In the genomic region with DNA sequence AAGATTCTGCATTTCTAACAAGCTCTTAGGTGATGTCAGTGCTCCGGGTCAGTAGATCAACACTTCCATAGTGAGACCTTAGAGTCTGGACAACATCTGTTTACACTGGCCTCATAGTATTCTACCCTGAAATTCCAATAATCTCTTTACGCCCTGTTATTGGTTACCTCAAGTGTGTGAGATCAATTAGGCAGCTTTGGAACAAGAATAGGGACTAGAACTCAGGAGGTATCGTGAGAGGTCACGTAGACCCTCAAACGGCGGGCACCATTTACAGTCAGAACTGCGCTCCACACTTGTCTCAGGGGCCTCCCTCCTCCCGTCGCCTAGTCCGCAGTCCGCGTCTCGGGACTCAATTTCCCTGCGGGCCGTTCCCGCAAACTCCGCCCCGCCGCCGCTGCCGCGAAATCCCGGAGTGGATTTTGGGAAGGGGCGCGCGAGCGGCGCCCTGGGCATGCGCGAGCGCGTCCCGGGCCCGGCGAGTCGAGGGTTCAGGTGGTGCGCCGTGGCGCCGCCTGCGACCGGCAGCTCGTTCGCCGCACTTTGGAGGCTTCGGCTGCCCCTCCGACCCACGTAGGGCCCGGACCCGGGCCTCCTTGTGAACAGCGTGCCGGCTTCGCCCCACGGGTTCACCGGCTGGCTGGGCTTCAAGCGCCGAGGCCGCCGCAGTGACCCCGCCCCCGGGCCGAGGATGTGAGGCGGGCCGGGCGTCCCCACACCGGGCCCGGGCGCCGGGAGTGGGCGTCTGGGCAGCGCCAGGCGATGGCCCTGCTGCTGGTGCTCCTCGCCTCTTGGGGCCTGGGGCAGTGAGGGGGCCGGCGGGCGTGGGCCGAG, we compare ENCODE assay signal across 8 cellular contexts. TPM values are rescaled to one million over a fixed set of nuclear protein-coding genes. Genes with fewer than 3 reads are reported as not detected.
DNase-seq lines count a peak whose midpoint lies in the region; ATAC-seq lines count a peak whose summit lies in the region.

A gene with protein sequence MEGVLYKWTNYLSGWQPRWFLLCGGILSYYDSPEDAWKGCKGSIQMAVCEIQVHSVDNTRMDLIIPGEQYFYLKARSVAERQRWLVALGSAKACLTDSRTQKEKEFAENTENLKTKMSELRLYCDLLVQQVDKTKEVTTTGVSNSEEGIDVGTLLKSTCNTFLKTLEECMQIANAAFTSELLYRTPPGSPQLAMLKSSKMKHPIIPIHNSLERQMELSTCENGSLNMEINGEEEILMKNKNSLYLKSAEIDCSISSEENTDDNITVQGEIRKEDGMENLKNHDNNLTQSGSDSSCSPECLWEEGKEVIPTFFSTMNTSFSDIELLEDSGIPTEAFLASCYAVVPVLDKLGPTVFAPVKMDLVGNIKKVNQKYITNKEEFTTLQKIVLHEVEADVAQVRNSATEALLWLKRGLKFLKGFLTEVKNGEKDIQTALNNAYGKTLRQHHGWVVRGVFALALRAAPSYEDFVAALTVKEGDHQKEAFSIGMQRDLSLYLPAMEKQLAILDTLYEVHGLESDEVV (plus strand): TSS at position 498 of the 834 bp plus-strand sequence. CDS start 351 bp downstream, outside the sequence.

- peak within 1 kb of the TSS; percentile 80 for H3K4me3 ChIP-seq in HUES6 (ENCODE audit: low read depth, low read length)
- H3K4me3 ChIP-seq in muscle layer of duodenum (ENCODE audit: low read depth in 1 of 2, low read length in 2 of 2): peak within 1 kb of the TSS; percentile 92 to 97

- no peaks in the 10 kb centered on the region for H3K27me3 ChIP-seq in HUES6 (ENCODE audit: control insufficient read depth, insufficient read depth, low read length)
- H3K27me3 ChIP-seq in muscle layer of duodenum (ENCODE audit: low read depth, low read length): no peaks in the 10 kb centered on the region

- peak; percentile 38 for ATAC-seq in GM21447 (IDR thresholded peaks at IDR 0.05; ENCODE audit: unreplicated experiment)
- peak; percentile 56 to 64 for ATAC-seq in activated T-cell treated with anti-CD3 and anti-CD28 coated beads, Interleukin-2, amount 50 U/mL, for 4 hours
- ATAC-seq in esophagus mucosa: peak; percentile 71

- H3K27me3 Mint-ChIP-seq in activated T-cell treated with anti-CD3 and anti-CD28 coated beads, Interleukin-2, amount 50 U/mL, for 4 hours (ENCODE audit: low read depth): no peaks in the 10 kb centered on the region

- H3K36me3 ChIP-seq in HUES6 (ENCODE audit: control insufficient read depth, insufficient read depth, low read length): 0 out of 2 replicates have a peak, but pooled peaks cover 4% of the 10 kb centered on the region
- no peaks in the 10 kb centered on the region for H3K36me3 ChIP-seq in muscle layer of duodenum (ENCODE audit: control insufficient read depth in 1 of 2, insufficient read depth in 2 of 2, low read length in 2 of 2)

- H3K4me1 ChIP-seq in HUES6 (ENCODE audit: control insufficient read depth, insufficient read depth, low read length) (peaks cover 27% of the 10 kb centered on the region), muscle layer of duodenum (ENCODE audit: control insufficient read depth in 1 of 2, insufficient read depth in 2 of 2, low read length in 2 of 2) (peaks cover 10 to 40% of the 10 kb centered on the region in 2 donors)

- peaks cover 30% of the 10 kb centered on the region for H3K4me1 Mint-ChIP-seq in activated T-cell treated with anti-CD3 and anti-CD28 coated beads, Interleukin-2, amount 50 U/mL, for 4 hours (ENCODE audit: low read depth)

- DNase-seq in DMS114 treated with DMSO at 0.1 percent for 48 hours (lab: John Stamatoyannopoulos, UW; ENCODE audit: unreplicated experiment): peak; percentile 76
- peak; percentile 87 for DNase-seq in OCI-M1 (lab: John Stamatoyannopoulos, UW)
- DNase-seq in activated T-cell treated with anti-CD3 and anti-CD28 coated beads, Interleukin-2, amount 50 U/mL, for 4 hours: peak; percentile 82
- DNase-seq in stimulated activated CD8-positive, alpha-beta memory T cell treated with anti-CD3 and anti-CD28 coated beads, Interleukin-7, amount 100 ng/mL, for 1 hour (ENCODE audit: low read depth in 2 of 2): peak; percentile 79 to 85

- H3K4me3 Mint-ChIP-seq in activated T-cell treated with anti-CD3 and anti-CD28 coated beads, Interleukin-2, amount 50 U/mL, for 4 hours: peak within 1 kb of the TSS; percentile 93

- peak within 1 kb of the TSS; percentile 76 for H3K9ac ChIP-seq in HUES6 (ENCODE audit: low read length)

- H3K36me3 Mint-ChIP-seq in activated T-cell treated with anti-CD3 and anti-CD28 coated beads, Interleukin-2, amount 50 U/mL, for 4 hours (ENCODE audit: insufficient read depth): no peaks in the 10 kb centered on the region

- H3K9me3 ChIP-seq in HUES6 (ENCODE audit: control insufficient read depth, insufficient read depth, low read depth, low read length) (no peaks in the 10 kb centered on the region), muscle layer of duodenum (ENCODE audit: control insufficient read depth in 1 of 2, low read length in 2 of 2) (no peaks in the 10 kb centered on the region)

- no peaks in the 10 kb centered on the region for H3K9me3 Mint-ChIP-seq in activated T-cell treated with anti-CD3 and anti-CD28 coated beads, Interleukin-2, amount 50 U/mL, for 4 hours

- H3K27ac ChIP-seq in HUES6 (ENCODE audit: low read depth, low read length) (peak within 1 kb of the TSS; percentile 58; the same call in 1 of the 2 replicates), muscle layer of duodenum (ENCODE audit: low read length) (peak within 1 kb of the TSS; percentile 88)

RNA-seq across cellular contexts. Expression of the gene that starts here (rescaled TPM):
- total RNA-seq in activated T-cell treated with anti-CD3 and anti-CD28 coated beads, Interleukin-2, amount 50 U/mL, for 4 hours: 1 to 10 TPM; 5.2 to 6.1 (median 5.4) TPM
- total RNA-seq in esophagus mucosa: 5.7 TPM

Comparison
In these comparisons a context has a peak if more than half of its experiments do, and no peak if none do; other contexts are left out.
1. Peak in every context shown above with its lines: DNase-seq, ATAC-seq, H3K4me3 ChIP-seq and H3K27ac ChIP-seq.